ENCODE assay signal across 9 cellular contexts in genomic region chr19:48614436-48615144, GRCh38. TPM values are rescaled to one million over a fixed set of nuclear protein-coding genes. Genes with fewer than 3 reads are reported as not detected.
DNase-seq lines count a peak whose midpoint lies in the region; ATAC-seq and TF ChIP-seq lines count a peak whose summit lies in the region.
"Had no signal": no experiment of that assay in that cellular context is flagged by ENCODE, and none has a peak within 500 bp of the region (broad histone marks: within the 10 kb centered on the region; RNA-seq: fewer than 3 reads in every experiment).

FAM83E (minus strand) TSS chr19:48615076; CDS start chr19:48613372, 1,704 bp downstream.

- H3K4me1 ChIP-seq in RWPE2 (ENCODE audit: insufficient read depth, poor library complexity, severe bottlenecking) (peaks cover 25% of the 10 kb centered on the region), iPS-15b (ENCODE audit: control insufficient read depth, insufficient read depth, low read length) (peaks cover 22% of the 10 kb centered on the region), upper lobe of left lung (peaks cover 25 to 52% (median 37%) of the 10 kb centered on the region in 4 donors)

- ATAC-seq in RWPE2 (ENCODE audit: low read depth): peak; percentile 54
- ATAC-seq in upper lobe of left lung (ENCODE audit: low FRiP score in 2 of 2): peak; percentile 1 to 78
- ATAC-seq in HG03439 (IDR thresholded peaks at IDR 0.05; ENCODE audit: unreplicated experiment): no peak

- peak within 1 kb of the TSS; percentile 78 for H3K27ac ChIP-seq in RWPE2 (ENCODE audit: poor library complexity, severe bottlenecking)
- H3K27ac ChIP-seq in upper lobe of left lung: peak within 1 kb of the TSS; percentile 82 to 94 (median 88)

- peak in 1 of 4 donors; percentile 29 for TF ChIP-seq EP300 in upper lobe of left lung (IDR thresholded peaks at IDR 0.05)

- WGBS in upper lobe of left lung, 2 donors: 59 to 71% methylated on average over 11 to 29 of the region's 29 CpGs

- TF ChIP-seq CTCF in RWPE2 (IDR thresholded peaks at IDR 0.05; ENCODE audit: poor library complexity, severe bottlenecking): peak; percentile 8
- TF ChIP-seq CTCF in upper lobe of left lung (IDR thresholded peaks at IDR 0.05): peak in 1 of 6 experiments; percentile 7

- TF ChIP-seq POLR2A in upper lobe of left lung (IDR thresholded peaks at IDR 0.05): peak in 1 of 4 donors; percentile 71

- peak within 1 kb of the TSS; percentile 13 for H3K4me3 ChIP-seq in RWPE2 (ENCODE audit: severe bottlenecking)
- peak within 1 kb of the TSS; percentile 27 for H3K4me3 ChIP-seq in iPS-15b (ENCODE audit: low read depth, low read length)
- H3K4me3 ChIP-seq in upper lobe of left lung: peak within 1 kb of the TSS in 3 of 4 donors; percentile 33 to 88 (median 47)

- H3K36me3 ChIP-seq in RWPE2 (ENCODE audit: low read depth) (peaks cover 36% of the 10 kb centered on the region), iPS-15b (ENCODE audit: control insufficient read depth, insufficient read depth, low read length) (peaks cover 41% of the 10 kb centered on the region), upper lobe of left lung (peaks cover 15 to 32% (median 28%) of the 10 kb centered on the region in 4 donors)

- H3K9ac ChIP-seq in iPS-15b (ENCODE audit: low read depth, low read length): peak within 1 kb of the TSS; percentile 90

- H3K9me3 ChIP-seq in RWPE2 (ENCODE audit: severe bottlenecking): no peaks in the 10 kb centered on the region
- H3K9me3 ChIP-seq in iPS-15b (ENCODE audit: control insufficient read depth, insufficient read depth, low read length): no peaks in the 10 kb centered on the region
- no peaks in the 10 kb centered on the region for H3K9me3 ChIP-seq in upper lobe of left lung

- peak; percentile 15 for DNase-seq in activated naive CD4-positive, alpha-beta T cell treated with Interleukin-2 at 50 U/mL for 16 hours
- DNase-seq in activated naive CD4-positive, alpha-beta T cell (lab: John Stamatoyannopoulos, UW): no peak
- DNase-seq in RWPE2 (ENCODE audit: low spot score) (peak; percentile 90), upper lobe of left lung (peak; percentile 88 to 95), NCI-H226 (no peak), C1 segment of cervical spinal cord (lab: John Stamatoyannopoulos, UW) (no peak)
- DNase-seq: EL had no signal

- H3K27me3 ChIP-seq in RWPE2 (ENCODE audit: insufficient read depth, poor library complexity, severe bottlenecking): no peaks in the 10 kb centered on the region
- no peaks in the 10 kb centered on the region for H3K27me3 ChIP-seq in iPS-15b (ENCODE audit: control insufficient read depth, insufficient read depth, low read length)
- no peaks in the 10 kb centered on the region for H3K27me3 ChIP-seq in upper lobe of left lung

RNA-seq across cellular contexts. Expression of gene FAM83E, which starts in this region (rescaled TPM):
- 10 to 100 TPM; 24.0 to 87.3 (median 43.3) TPM for total RNA-seq in upper lobe of left lung

Comparison
In these comparisons a context has a peak if more than half of its experiments do, and no peak if none do; other contexts are left out.
1. DNase-seq: peak in activated naive CD4-positive, alpha-beta T cell treated with Interleukin-2 at 50 U/mL for 16 hours (single experiment), RWPE2 (single experiment) and upper lobe of left lung (2 of 2); none in activated naive CD4-positive, alpha-beta T cell (0 of 4), NCI-H226 (single experiment) and C1 segment of cervical spinal cord (0 of 14).
2. Peak in every context shown above with its lines, with median percentiles within 50 percentile points of each other: H3K4me3 ChIP-seq.